Comparison of ENCODE assay signal across 8 cellular contexts in the genomic region with DNA sequence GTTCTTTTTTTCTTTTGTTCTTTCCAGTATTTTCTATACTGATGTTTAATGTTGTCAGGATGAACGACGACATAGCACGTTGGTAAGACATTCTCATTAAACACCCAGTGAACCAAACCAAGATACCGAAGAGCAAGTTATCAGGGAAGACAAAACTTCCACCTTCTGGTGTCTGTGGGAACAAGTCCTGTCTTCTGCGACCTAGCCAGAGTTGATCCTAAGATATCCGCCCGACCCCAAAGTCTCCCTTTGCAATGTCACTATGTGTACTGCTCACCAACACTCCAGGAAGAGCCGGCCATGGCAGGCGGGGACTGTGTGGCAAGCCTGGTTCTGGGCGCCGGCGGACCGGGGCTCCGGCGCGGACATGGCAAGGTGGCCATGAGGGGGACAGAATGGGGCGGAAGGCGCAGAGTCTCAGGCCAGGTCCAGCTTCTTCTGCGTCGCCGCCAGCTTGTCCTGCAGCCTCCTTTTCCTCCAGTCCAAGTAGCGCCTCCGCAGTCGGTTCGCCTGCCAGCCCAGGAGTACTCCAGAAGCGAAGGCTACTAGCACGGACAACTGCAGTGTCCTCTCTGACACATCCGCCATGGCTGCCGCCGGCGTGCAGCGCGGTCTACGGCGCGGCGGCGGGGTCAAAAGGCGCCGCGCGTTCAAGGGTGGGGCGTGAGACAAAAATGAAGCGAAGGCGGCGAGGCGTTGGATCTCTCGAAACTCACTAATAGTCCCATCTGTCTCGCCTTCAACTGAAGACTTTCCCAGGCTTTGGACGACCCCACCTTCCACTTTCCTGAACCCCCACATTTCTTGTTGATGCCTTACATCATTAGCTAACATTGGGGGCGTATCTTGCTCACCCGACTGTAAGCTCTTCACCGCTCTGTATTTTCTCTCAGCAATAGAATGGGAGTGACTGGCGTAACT. TPM values are rescaled to one million over a fixed set of nuclear protein-coding genes. Genes with fewer than 3 reads are reported as not detected.
DNase-seq lines count a peak whose midpoint lies in the region; ATAC-seq and TF ChIP-seq lines count a peak whose summit lies in the region.

A gene with protein sequence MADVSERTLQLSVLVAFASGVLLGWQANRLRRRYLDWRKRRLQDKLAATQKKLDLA (minus strand): TSS at position 610 of the 921 bp plus-strand sequence. CDS start 22 bp downstream, at position 588.

- H3K9me3 Mint-ChIP-seq in chondrocyte (ENCODE audit: low read depth) = peaks cover 4% of the 10 kb centered on the region

- peak within 1 kb of the TSS; percentile 52 for H3K4me3 ChIP-seq in AG09309 (ENCODE audit: control insufficient read depth, low read depth, low read length)

- peak within 1 kb of the TSS; percentile 83 for H3K27ac Mint-ChIP-seq in chondrocyte (ENCODE audit: unreplicated experiment)

- peak within 1 kb of the TSS; percentile 78 for H3K4me3 Mint-ChIP-seq in chondrocyte (ENCODE audit: unreplicated experiment)

- DNase-seq in AG09309 (ENCODE audit: low read depth) (no peak), NCI-H446 treated with DMSO at 0.1 percent for 48 hours (lab: John Stamatoyannopoulos, UW) (peak; percentile 22), chondrocyte (ENCODE audit: low spot score) (no peak), kidney tubule cell (ENCODE audit: low spot score) (peak; percentile 78)
- peak; percentile 28 to 52 for DNase-seq in activated CD4-positive, alpha-beta T cell treated with anti-CD3 and anti-CD28 coated beads for 24 hours (ENCODE audit: low read depth in 2 of 2)
- peak; percentile 40 to 60 (median 44) for DNase-seq in stimulated activated CD4-positive, alpha-beta T cell treated with anti-CD3 and anti-CD28 coated beads, Interleukin-1b, Interleukin-23, amount 100 ng/mL, for 24 hours (ENCODE audit: low read depth in 4 of 4, low spot score in 1 of 4)

- H3K4me1 Mint-ChIP-seq in chondrocyte (ENCODE audit: low read depth) = peaks cover 4% of the 10 kb centered on the region

- ATAC-seq in GM18909 (IDR thresholded peaks at IDR 0.05; ENCODE audit: poor library complexity, unreplicated experiment) = peak; percentile 89
- peak; percentile 88 for ATAC-seq in HG03159 (IDR thresholded peaks at IDR 0.05; ENCODE audit: unreplicated experiment)

- no peaks in the 10 kb centered on the region for H3K36me3 Mint-ChIP-seq in chondrocyte (ENCODE audit: low read depth)

- TF ChIP-seq CTCF in AG09309 (IDR thresholded peaks at IDR 0.05; ENCODE audit: control insufficient read depth, insufficient read depth, low read depth, low read length, missing control alignments) = no peak
- no peak for TF ChIP-seq CTCF in chondrocyte (IDR thresholded peaks at IDR 0.05)

- H3K27me3 Mint-ChIP-seq in chondrocyte (ENCODE audit: low read depth) = peaks cover 28% of the 10 kb centered on the region

RNA-seq across cellular contexts. Expression of the gene that starts here (rescaled TPM):
- total RNA-seq in chondrocyte = 12.5 to 25.6 TPM (median 17.3 TPM) in 3 replicates

Comparison
In these comparisons a context has a peak if more than half of its experiments do, and no peak if none do; other contexts are left out.
1. DNase-seq: peak in NCI-H446 treated with DMSO at 0.1 percent for 48 hours (single experiment), activated CD4-positive, alpha-beta T cell treated with anti-CD3 and anti-CD28 coated beads for 24 hours (2 of 2), kidney tubule cell (single experiment) and stimulated activated CD4-positive, alpha-beta T cell treated with anti-CD3 and anti-CD28 coated beads, Interleukin-1b, Interleukin-23, amount 100 ng/mL, for 24 hours (4 of 4); none in AG09309 (single experiment) and chondrocyte (single experiment).